ENCODE assay signal across 10 cellular contexts in genomic region chr12:96989916-96990315, GRCh38.
DNase-seq lines count a peak whose midpoint lies in the region; ATAC-seq, FAIRE-seq and TF ChIP-seq lines count a peak whose summit lies in the region.
"Had no signal": no experiment of that assay in that cellular context is flagged by ENCODE, and none has a peak within 500 bp of the region (broad histone marks: within the 10 kb centered on the region; RNA-seq: fewer than 3 reads in every experiment).

No MANE protein-coding gene starts in this region.

- no peak overlapping the region for H3K27ac ChIP-seq in astrocyte (ENCODE audit: low read depth, low read length)
- H3K27ac ChIP-seq: left ventricle myocardium inferior had no signal

- H3K4me3 ChIP-seq in LNCaP clone FGC (ENCODE audit: low read depth, low read length), result no peak overlapping the region
- no peak overlapping the region for H3K4me3 ChIP-seq in astrocyte (ENCODE audit: insufficient read depth, low read depth, low read length)
- H3K4me3 ChIP-seq: left ventricle myocardium inferior had no signal

- H3K9ac ChIP-seq in astrocyte (ENCODE audit: low read length), result no peak overlapping the region

- H3K4me1 Mint-ChIP-seq in astrocyte (ENCODE audit: low read depth, unreplicated experiment) (peaks cover 6% of the 10 kb centered on the region), nephron (peaks cover 18% of the 10 kb centered on the region)

- H3K9me3 Mint-ChIP-seq in astrocyte (ENCODE audit: unreplicated experiment) (no peaks in the 10 kb centered on the region), nephron (peaks cover 2% of the 10 kb centered on the region)
- H3K9me3 Mint-ChIP-seq: activated naive CD4-positive, alpha-beta T cell treated with anti-CD3 and anti-CD28 coated beads, Interleukin-2, amount 50 U/mL, for 72 hours had no signal

- H3K4me3 Mint-ChIP-seq in astrocyte (ENCODE audit: unreplicated experiment), result no peak overlapping the region
- no peak overlapping the region for H3K4me3 Mint-ChIP-seq in nephron

- DNase-seq in NCI-H2029 (lab: John Stamatoyannopoulos, UW) (peak; percentile 55), NCI-H2029 treated with DMSO at 0.1 percent for 48 hours (lab: John Stamatoyannopoulos, UW) (no peak), LNCaP clone FGC (ENCODE audit: low read depth) (peak; percentile 38), astrocyte (ENCODE audit: low read depth) (peak; percentile 7), GOT3 (lab: John Stamatoyannopoulos, UW) (no peak), activated T-cell treated with anti-CD3 and anti-CD28 coated beads for 4 hours (no peak)
- DNase-seq: left ventricle myocardium inferior had no signal

- no peaks in the 10 kb centered on the region for H4K20me1 ChIP-seq in astrocyte (ENCODE audit: insufficient read depth, low read length)

- no peak overlapping the region for H3K4me2 ChIP-seq in astrocyte (ENCODE audit: low read length)

- ATAC-seq in GM19452 (IDR thresholded peaks at IDR 0.05; ENCODE audit: unreplicated experiment), result no peak

- peaks cover 11% of the 10 kb centered on the region for H3K27me3 ChIP-seq in astrocyte (ENCODE audit: insufficient read depth, low read length)

- H3K36me3 Mint-ChIP-seq in astrocyte (ENCODE audit: low read depth, unreplicated experiment), result no peaks in the 10 kb centered on the region
- H3K36me3 Mint-ChIP-seq in nephron (ENCODE audit: low read depth), result no peaks in the 10 kb centered on the region
- H3K36me3 Mint-ChIP-seq: activated naive CD4-positive, alpha-beta T cell treated with anti-CD3 and anti-CD28 coated beads, Interleukin-2, amount 50 U/mL, for 72 hours had no signal

- H3K4me1 ChIP-seq in astrocyte (ENCODE audit: insufficient read depth, low read length), result peaks cover 9% of the 10 kb centered on the region

- FAIRE-seq in astrocyte (lab: Jason Lieb, UNC), result no peak

- no peaks in the 10 kb centered on the region for H3K9me3 ChIP-seq in astrocyte (ENCODE audit: insufficient read depth, low read depth, low read length)
- H3K9me3 ChIP-seq: left ventricle myocardium inferior had no signal

- H3K27ac Mint-ChIP-seq in astrocyte (ENCODE audit: unreplicated experiment) (no peak overlapping the region), nephron (peak overlapping the region in 2 of 3 experiments; percentile 28 to 62)
- H3K27ac Mint-ChIP-seq: activated naive CD4-positive, alpha-beta T cell treated with anti-CD3 and anti-CD28 coated beads, Interleukin-2, amount 50 U/mL, for 72 hours had no signal

- no peak overlapping the region for H2AFZ ChIP-seq in astrocyte (ENCODE audit: low read depth, low read length)

- H3K27me3 Mint-ChIP-seq in astrocyte (ENCODE audit: low read depth, unreplicated experiment) (peaks cover 5% of the 10 kb centered on the region), nephron (ENCODE audit: low read depth) (peaks cover 16% of the 10 kb centered on the region)

- H3K79me2 ChIP-seq in astrocyte (ENCODE audit: insufficient read depth, low read length), result no peaks in the 10 kb centered on the region

- H3K36me3 ChIP-seq in astrocyte (ENCODE audit: insufficient read depth, low read length), result no peaks in the 10 kb centered on the region
- H3K36me3 ChIP-seq: left ventricle myocardium inferior had no signal

- peak; percentile 66 for TF ChIP-seq CTCF in LNCaP clone FGC (IDR thresholded peaks at IDR 0.05; ENCODE audit: control insufficient read depth, extremely low read depth, insufficient read depth)
- peak; percentile 32 for TF ChIP-seq CTCF in astrocyte (IDR thresholded peaks at IDR 0.05; ENCODE audit: insufficient read depth, low read depth, low read length)
- peak; percentile 32 to 48 (median 43) for TF ChIP-seq CTCF in nephron (IDR thresholded peaks at IDR 0.05; ENCODE audit: unreplicated experiment in 3 of 3)

Comparison
In these comparisons a context has a peak if more than half of its experiments do, and no peak if none do; other contexts are left out.
1. DNase-seq: peak in NCI-H2029 (single experiment), LNCaP clone FGC (single experiment) and astrocyte (single experiment); none in NCI-H2029 treated with DMSO at 0.1 percent for 48 hours (single experiment), GOT3 (single experiment) and activated T-cell treated with anti-CD3 and anti-CD28 coated beads for 4 hours (single experiment).
2. Peak in every context shown above with its lines, with median percentiles within 50 percentile points of each other: CTCF ChIP-seq.